In genomic region chr9:69919461-69920061, GRCh38 we compare ENCODE assay signal across 9 cellular contexts.
DNase-seq lines count a peak whose midpoint lies in the region; TF ChIP-seq lines count a peak whose summit lies in the region.
"Had no signal": no experiment of that assay in that cellular context is flagged by ENCODE, and none has a peak within 500 bp of the region (broad histone marks: within the 10 kb centered on the region; RNA-seq: fewer than 3 reads in every experiment).

No MANE protein-coding gene starts in this region.

- H2AFZ ChIP-seq in neural progenitor cell (replicated peaks) = no peak overlapping the region

- peak; percentile 78 for DNase-seq in A673 (ENCODE audit: low spot score)
- DNase-seq in HFFc6 = peak; percentile 68
- DNase-seq in NCI-H1092 treated with DMSO at 0.1 percent for 48 hours (lab: John Stamatoyannopoulos, UW) = peak; percentile 78
- peak; percentile 12 for DNase-seq in SKM-1 treated with dmso at 0.1 percent for 144 hours (lab: John Stamatoyannopoulos, UW; ENCODE audit: unreplicated experiment)
- DNase-seq in fibroblast of mammary gland (ENCODE audit: low read depth) = peak; percentile 72
- peak; percentile 78 for DNase-seq in neural progenitor cell (ENCODE audit: low spot score)
- no peak for DNase-seq in stimulated activated CD8-positive, alpha-beta memory T cell treated with anti-CD3 and anti-CD28 coated beads, Interleukin-4, amount 100 ng/mL, for 48 hours

- H3K9ac ChIP-seq in neural progenitor cell = no peak overlapping the region

- H3K9me3 Mint-ChIP-seq in HFFc6 (no peaks in the 10 kb centered on the region), neural progenitor cell (no peaks in the 10 kb centered on the region)

- POLR2A ChIA-PET in A673 (lab: Charles Lee; ENCODE audit: low non-redundant PET) = no interaction called here

- CTCF ChIA-PET in A673 (lab: Charles Lee) = interaction anchor here (1.0 to 1.3 kb wide), 2 partner anchors 246 to 247 kb away, joined by 4 read pairs; partner anchors contain the start of gene APBA1

- H3K27me3 Mint-ChIP-seq in HFFc6 (ENCODE audit: insufficient read depth) (peaks cover 3% of the 10 kb centered on the region; the same call in 1 of the 2 replicates), neural progenitor cell (ENCODE audit: insufficient read depth, low read depth) (no peaks in the 10 kb centered on the region)

- H3K27ac ChIP-seq in A673 (ENCODE audit: low read depth, low read length, poor library complexity, severe bottlenecking) (no peak overlapping the region), neural progenitor cell (no peak overlapping the region)
- H3K27ac ChIP-seq: epithelial cell of prostate had no signal

- H3K27ac Mint-ChIP-seq in HFFc6 (no peak overlapping the region), neural progenitor cell (no peak overlapping the region)

- no peaks in the 10 kb centered on the region for H4K20me1 ChIP-seq in neural progenitor cell (ENCODE audit: low read depth)

- TF ChIP-seq CTCF in A673 (conservative IDR thresholded peaks at IDR 0.05; ENCODE audit: low read depth, low read length) (peak; percentile 77), GM12872 (IDR thresholded peaks at IDR 0.05; ENCODE audit: insufficient read depth, low read depth, low read length) (peak; percentile 62; the same call in 2 of the 3 replicates), HFFc6 (IDR thresholded peaks at IDR 0.05) (peak; percentile 91), fibroblast of mammary gland (conservative IDR thresholded peaks at IDR 0.05; ENCODE audit: control insufficient read depth, insufficient read depth, low read depth, low read length) (peak; percentile 81), neural progenitor cell (IDR thresholded peaks at IDR 0.05) (peak; percentile 77)

- H3K36me3 ChIP-seq in A673 (ENCODE audit: insufficient read depth, low read length, poor library complexity, severe bottlenecking) (no peaks in the 10 kb centered on the region), neural progenitor cell (no peaks in the 10 kb centered on the region)

- H3K36me3 Mint-ChIP-seq in HFFc6 (ENCODE audit: low read depth) (no peaks in the 10 kb centered on the region), neural progenitor cell (no peaks in the 10 kb centered on the region)

- intact Hi-C loops in A673 (cut with micrococcal nuclease; ENCODE audit: unreplicated experiment) = loop anchor here (2.0 to 5.0 kb wide), 5 partner anchors 41 to 362 kb away; partner anchors contain the start of gene APBA1

- no TSS peak for BruUV-seq in A673 (replicated peaks; lab: Mats Ljungman, UMichigan)

- H3F3A ChIP-seq in neural progenitor cell (ENCODE audit: low read depth) = no peaks in the 10 kb centered on the region

- H3K9me3 ChIP-seq in A673 (ENCODE audit: low read depth, low read length, poor library complexity, severe bottlenecking) (no peaks in the 10 kb centered on the region), neural progenitor cell (ENCODE audit: low read depth) (no peaks in the 10 kb centered on the region)

- H3K4me2 ChIP-seq in neural progenitor cell = no peak overlapping the region

- no peak overlapping the region for H3K4me3 ChIP-seq in A673 (ENCODE audit: low read depth, low read length, poor library complexity, severe bottlenecking)
- H3K4me3 ChIP-seq in fibroblast of mammary gland (ENCODE audit: control insufficient read depth, low read depth, low read length) = no peak overlapping the region
- H3K4me3 ChIP-seq in neural progenitor cell = no peak overlapping the region

- no peaks in the 10 kb centered on the region for H3K79me2 ChIP-seq in neural progenitor cell (ENCODE audit: low read depth)

- H3K4me3 Mint-ChIP-seq in HFFc6 (no peak overlapping the region), neural progenitor cell (no peak overlapping the region)

- H3K27me3 ChIP-seq in A673 (replicated peaks; ENCODE audit: insufficient read depth, low read depth, low read length, poor library complexity) (peaks cover 26% of the 10 kb centered on the region), neural progenitor cell (no peaks in the 10 kb centered on the region)

- peaks cover 16% of the 10 kb centered on the region for H3K4me1 Mint-ChIP-seq in HFFc6 (ENCODE audit: low read depth)
- peaks cover 4% of the 10 kb centered on the region for H3K4me1 Mint-ChIP-seq in neural progenitor cell

- H3K4me1 ChIP-seq in A673 (ENCODE audit: insufficient read depth, low read length, poor library complexity, severe bottlenecking) = no peaks in the 10 kb centered on the region
- no peaks in the 10 kb centered on the region for H3K4me1 ChIP-seq in neural progenitor cell
